In genomic region chr18:49561127-49561376, GRCh38 we compare ENCODE assay signal across 8 cellular contexts. TPM values are rescaled to one million over a fixed set of nuclear protein-coding genes. Genes with fewer than 3 reads are reported as not detected.
DNase-seq lines count a peak whose midpoint lies in the region; ATAC-seq and TF ChIP-seq lines count a peak whose summit lies in the region.

No MANE protein-coding gene starts in this region.

- no peak for TF ChIP-seq CTCF in stomach (IDR thresholded peaks at IDR 0.05)

- H3K27me3 Mint-ChIP-seq in activated T-cell treated with anti-CD3 and anti-CD28 coated beads, Interleukin-2, amount 50 U/mL, for 72 hours (ENCODE audit: low read depth): peaks cover 76% of the 10 kb centered on the region

- intact Hi-C loops in stomach (cut with DNase I; ENCODE audit: low total_unique reads): loop anchor here (10.0 kb wide), 1 partner anchor 204 kb away; no protein-coding TSS in a partner anchor

- no peak for TF ChIP-seq EP300 in stomach (IDR thresholded peaks at IDR 0.05)

- TF ChIP-seq POLR2A in stomach (IDR thresholded peaks at IDR 0.05): no peak

- no peak overlapping the region for H3K27ac Mint-ChIP-seq in activated T-cell treated with anti-CD3 and anti-CD28 coated beads, Interleukin-2, amount 50 U/mL, for 72 hours

- no peaks in the 10 kb centered on the region for H3K9me3 Mint-ChIP-seq in activated T-cell treated with anti-CD3 and anti-CD28 coated beads, Interleukin-2, amount 50 U/mL, for 72 hours

- H3K36me3 ChIP-seq in iPS-20b (ENCODE audit: insufficient read depth, low read depth, low read length) (peaks cover 7% of the 10 kb centered on the region; the same call in 1 of the 2 replicates), stomach (no peaks in the 10 kb centered on the region)

- H3K36me3 Mint-ChIP-seq in activated T-cell treated with anti-CD3 and anti-CD28 coated beads, Interleukin-2, amount 50 U/mL, for 72 hours (ENCODE audit: insufficient read depth in 2 of 2): no peaks in the 10 kb centered on the region

- peaks cover 32% of the 10 kb centered on the region for H3K4me1 Mint-ChIP-seq in activated T-cell treated with anti-CD3 and anti-CD28 coated beads, Interleukin-2, amount 50 U/mL, for 72 hours (ENCODE audit: low read depth)

- peak overlapping the region; percentile 91; the same call in 1 of the 2 replicates for H3K9ac ChIP-seq in iPS-20b (ENCODE audit: low read depth, low read length)

- no peak for ATAC-seq in activated T-cell treated with anti-CD3 and anti-CD28 coated beads, Interleukin-2, amount 50 U/mL, for 72 hours (replicated peaks in 1 of 2)

- DNase-seq in NCI-H1694 treated with DMSO at 0.1 percent for 48 hours (lab: John Stamatoyannopoulos, UW) (peak; percentile 45), NCI-H1694 (lab: John Stamatoyannopoulos, UW) (no peak), stomach (no peak), ureter (ENCODE audit: low spot score) (no peak), occipital lobe (lab: John Stamatoyannopoulos, UW) (no peak), HuH-7 (ENCODE audit: low spot score) (no peak)
- no peak for DNase-seq in activated T-cell treated with anti-CD3 and anti-CD28 coated beads, Interleukin-2, amount 50 U/mL, for 72 hours

- 0 to 4% (median 1%) methylated on average over 17 of the region's 17 CpGs for WGBS in stomach, 5 donors

- H3K27ac ChIP-seq in iPS-20b (ENCODE audit: low read length): peak overlapping the region; percentile 75
- peak overlapping the region in 2 of 5 donors; percentile 27 to 51 for H3K27ac ChIP-seq in stomach

- peaks cover 48% of the 10 kb centered on the region for H3K27me3 ChIP-seq in iPS-20b (ENCODE audit: insufficient read depth, low read length)
- peaks cover 0 to 50% (median 37%) of the 10 kb centered on the region in 3 donors for H3K27me3 ChIP-seq in stomach

- peak overlapping the region; percentile 92 for H3K4me3 ChIP-seq in iPS-20b (ENCODE audit: low read length)
- H3K4me3 ChIP-seq in stomach: peak overlapping the region; percentile 44 to 52 (median 48)

- peak overlapping the region; percentile 82 to 88 for H3K4me3 Mint-ChIP-seq in activated T-cell treated with anti-CD3 and anti-CD28 coated beads, Interleukin-2, amount 50 U/mL, for 72 hours

- H3K4me1 ChIP-seq in iPS-20b (ENCODE audit: insufficient read depth, low read length) (peaks cover 9% of the 10 kb centered on the region), stomach (peaks cover 34 to 55% (median 42%) of the 10 kb centered on the region in 4 donors)

- no peaks in the 10 kb centered on the region; the same call in 1 of the 2 replicates for H3K9me3 ChIP-seq in iPS-20b (ENCODE audit: insufficient read depth, low read depth, low read length)
- H3K9me3 ChIP-seq in stomach: no peaks in the 10 kb centered on the region

RNA-seq across cellular contexts. Expression of gene LIPG, which starts 0.8 kb away (rescaled TPM):
- total RNA-seq in activated T-cell treated with anti-CD3 and anti-CD28 coated beads, Interleukin-2, amount 50 U/mL, for 72 hours: under 1 TPM in 1 of 2 donors, not detected in 1; 0.12 TPM
- 1 to 10 TPM; 2.9 to 6.2 (median 4.0) TPM for total RNA-seq in stomach
- polyA plus RNA-seq in stomach: 1 to 10 TPM in 2 of 3 donors, under 1 TPM in 1; 0.76 to 2.9 (median 2.5) TPM
- total RNA-seq in ureter: 6.2 TPM
- 18.2 TPM for total RNA-seq in occipital lobe
